ENCODE assay signal across 20 cellular contexts in the genomic region with DNA sequence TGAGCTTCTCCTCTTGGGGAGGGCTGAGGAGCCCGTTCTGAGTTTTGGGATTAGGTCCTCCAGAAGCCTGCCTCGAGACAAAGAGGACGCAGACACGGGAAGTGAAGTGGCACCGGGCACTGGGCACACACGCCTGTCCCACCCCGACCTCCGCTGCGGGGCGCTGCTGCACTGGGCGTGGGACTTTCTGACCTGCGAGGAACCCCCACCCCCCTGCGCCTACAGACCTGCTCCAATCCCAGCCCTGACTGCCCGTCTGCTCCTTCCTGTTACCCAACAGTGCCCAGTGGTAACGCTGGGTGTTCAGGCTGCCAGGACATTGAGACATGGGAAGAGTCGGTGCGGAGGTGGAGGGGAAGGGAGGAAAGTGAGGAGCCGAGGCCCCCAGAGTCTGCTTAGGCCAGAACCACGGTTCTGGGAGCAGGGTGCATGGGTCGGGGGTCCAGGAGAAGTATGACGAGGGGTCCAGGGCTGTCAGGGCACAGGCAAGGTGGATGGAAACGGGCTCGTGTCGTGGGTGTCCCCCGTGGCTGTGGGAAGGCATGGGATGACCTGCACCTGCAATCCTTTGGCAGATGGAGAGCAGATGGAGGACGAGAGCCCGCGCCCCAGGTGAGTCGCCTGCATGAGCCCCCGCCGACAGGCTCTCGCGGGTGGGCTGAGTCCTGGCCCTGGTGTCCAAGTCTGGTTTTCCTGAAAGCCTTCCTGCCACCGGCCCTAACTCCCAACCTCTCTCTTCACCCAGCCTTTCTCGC.
DNase-seq lines count a peak whose midpoint lies in the region; ATAC-seq and TF ChIP-seq lines count a peak whose summit lies in the region.
"Had no signal": no experiment of that assay in that cellular context is flagged by ENCODE, and none has a peak within 500 bp of the region (broad histone marks: within the 10 kb centered on the region; RNA-seq: fewer than 3 reads in every experiment).

No MANE protein-coding gene starts in this region.

- no peaks in the 10 kb centered on the region for H3K4me1 ChIP-seq in hepatocyte (ENCODE audit: insufficient read depth)
- H3K4me1 ChIP-seq in osteoblast (ENCODE audit: insufficient read depth, low read length): no peaks in the 10 kb centered on the region
- H3K4me1 ChIP-seq in effector memory CD4-positive, alpha-beta T cell (ENCODE audit: control insufficient read depth, insufficient read depth, low read length, poor library complexity, severe bottlenecking): no peaks in the 10 kb centered on the region
- no peaks in the 10 kb centered on the region for H3K4me1 ChIP-seq in aorta (ENCODE audit: control insufficient read depth in 1 of 2, insufficient read depth in 2 of 2, low read length in 2 of 2)
- H3K4me1 ChIP-seq: foreskin keratinocyte had no signal

- H3K79me2 ChIP-seq in hepatocyte: no peaks in the 10 kb centered on the region
- H3K79me2 ChIP-seq in osteoblast (ENCODE audit: insufficient read depth, low read length): no peaks in the 10 kb centered on the region

- H3K9me2 ChIP-seq in hepatocyte (replicated peaks; ENCODE audit: insufficient read depth): no peaks in the 10 kb centered on the region
- H3K9me2 ChIP-seq: SK-N-SH had no signal

- intact Hi-C loops in aorta (cut with DNase I): no loop called here

- no peak for ATAC-seq in HG02642 (IDR thresholded peaks at IDR 0.05; ENCODE audit: poor library complexity, unreplicated experiment)
- no peak for ATAC-seq in aorta (ENCODE audit: low FRiP score)
- ATAC-seq: activated T-cell treated with anti-CD3 and anti-CD28 coated beads, Interleukin-2, amount 50 U/mL, for 4 hours; foreskin keratinocyte had no signal

- DNase-seq in G401 (ENCODE audit: low spot score) (peak; percentile 87), NCI-H748 treated with DMSO at 0.1 percent for 48 hours (lab: John Stamatoyannopoulos, UW) (peak; percentile 22), hepatocyte (ENCODE audit: low spot score) (no peak), osteoblast (ENCODE audit: insufficient read length, low spot score, missing footprints) (peak; percentile 37), aorta (no peak)
- no peak for DNase-seq in effector memory CD4-positive, alpha-beta T cell
- DNase-seq: activated CD4-positive, CD25-positive, alpha-beta regulatory T cell; activated naive CD4-positive, alpha-beta T cell; activated T-cell treated with anti-CD3 and anti-CD28 coated beads, Interleukin-2, amount 50 U/mL, for 4 hours; foreskin keratinocyte; NCI-H1417 treated with DMSO at 0.1 percent for 48 hours; NCI-H2107; NCI-H510A treated with DMSO at 0.1 percent for 48 hours; retina; RPMI8226; SK-N-SH; stimulated activated CD4-positive, alpha-beta T cell treated with anti-CD3 and anti-CD28 coated beads, Interleukin-4, amount 100 ng/mL, for 24 hours had no signal

- H3K27me3 ChIP-seq in hepatocyte (no peaks in the 10 kb centered on the region), osteoblast (ENCODE audit: insufficient read depth, low read length) (no peaks in the 10 kb centered on the region), aorta (ENCODE audit: control insufficient read depth in 1 of 2, insufficient read depth in 2 of 2, low read length in 1 of 2) (no peaks in the 10 kb centered on the region)
- H3K27me3 ChIP-seq in effector memory CD4-positive, alpha-beta T cell (replicated peaks; ENCODE audit: control insufficient read depth, insufficient read depth, low read length, poor library complexity, severe bottlenecking): no peaks in the 10 kb centered on the region
- H3K27me3 ChIP-seq: dorsolateral prefrontal cortex, foreskin keratinocyte had no signal

- peak; percentile 17 for TF ChIP-seq CTCF in hepatocyte (IDR thresholded peaks at IDR 0.05; ENCODE audit: poor library complexity)
- no peak for TF ChIP-seq CTCF in osteoblast (IDR thresholded peaks at IDR 0.05; ENCODE audit: extremely low read depth, low read depth, low read length)

- WGBS in hepatocyte (ENCODE audit: low lambda C conversion rate, missing lambda C conversion rate): 84% methylated on average over 35 of the region's 35 CpGs
- WGBS in aorta, 2 donors: 81 to 83% methylated on average over 35 of the region's 35 CpGs

- H3K36me3 ChIP-seq in hepatocyte (replicated peaks; ENCODE audit: insufficient read depth, low read depth) (no peaks in the 10 kb centered on the region), osteoblast (ENCODE audit: insufficient read depth, low read length) (no peaks in the 10 kb centered on the region), aorta (ENCODE audit: control insufficient read depth in 1 of 2, insufficient read depth in 2 of 2, low read length in 1 of 2) (peaks cover 0 to 3% of the 10 kb centered on the region in 2 donors)
- peaks cover 3% of the 10 kb centered on the region for H3K36me3 ChIP-seq in effector memory CD4-positive, alpha-beta T cell (ENCODE audit: control insufficient read depth, insufficient read depth, low read length)

- H3K4me2 ChIP-seq in hepatocyte (no peak overlapping the region), osteoblast (ENCODE audit: insufficient read depth, low read length) (no peak overlapping the region)
- H3K4me2 ChIP-seq: SK-N-SH had no signal

- H4K20me1 ChIP-seq in hepatocyte (ENCODE audit: insufficient read depth, poor library complexity, severe bottlenecking) (no peaks in the 10 kb centered on the region), osteoblast (ENCODE audit: insufficient read depth, low read length) (no peaks in the 10 kb centered on the region)

- in situ Hi-C loops in G401 (cut with HindIII; ENCODE audit: low sequenced_read_pairs): no loop called here

- no peak overlapping the region for H3K27ac ChIP-seq in hepatocyte
- H3K27ac ChIP-seq in osteoblast (ENCODE audit: low read depth, low read length): no peak overlapping the region
- H3K27ac ChIP-seq in effector memory CD4-positive, alpha-beta T cell (ENCODE audit: insufficient read depth, low read length, poor library complexity, severe bottlenecking): no peak overlapping the region
- no peak overlapping the region for H3K27ac ChIP-seq in aorta (ENCODE audit: low read depth in 1 of 2, low read length in 2 of 2)
- H3K27ac ChIP-seq: C4-2B, dorsolateral prefrontal cortex, foreskin keratinocyte had no signal

- H2AFZ ChIP-seq in hepatocyte: no peak overlapping the region
- no peak overlapping the region for H2AFZ ChIP-seq in osteoblast (ENCODE audit: low read length)

- H3K4me3 ChIP-seq in hepatocyte: no peak overlapping the region
- no peak overlapping the region for H3K4me3 ChIP-seq in osteoblast (ENCODE audit: insufficient read depth, low read length)
- H3K4me3 ChIP-seq in effector memory CD4-positive, alpha-beta T cell (ENCODE audit: insufficient read depth, low read depth, low read length, poor library complexity, severe bottlenecking): no peak overlapping the region
- H3K4me3 ChIP-seq in aorta (ENCODE audit: low read length in 2 of 2): no peak overlapping the region
- H3K4me3 ChIP-seq: dorsolateral prefrontal cortex had no signal

- H3K9me3 ChIP-seq in hepatocyte (ENCODE audit: low read depth) (no peaks in the 10 kb centered on the region), osteoblast (ENCODE audit: low read depth, low read length) (no peaks in the 10 kb centered on the region), aorta (ENCODE audit: control insufficient read depth, low read length) (no peaks in the 10 kb centered on the region)
- no peaks in the 10 kb centered on the region for H3K9me3 ChIP-seq in effector memory CD4-positive, alpha-beta T cell (ENCODE audit: control insufficient read depth, low read length)
- H3K9me3 ChIP-seq: SK-N-SH had no signal

Comparison
In these comparisons a context has a peak if more than half of its experiments do, and no peak if none do; other contexts are left out.
1. DNase-seq: peak in G401 (single experiment), NCI-H748 treated with DMSO at 0.1 percent for 48 hours (single experiment) and osteoblast (single experiment); none in hepatocyte (single experiment), effector memory CD4-positive, alpha-beta T cell (0 of 3) and aorta (0 of 2).